In genomic region chr6:24402697-24403500, GRCh38 we compare ENCODE assay signal across 1 cellular context.
A peak's percentile ranks its signal among the peaks of the same experiment; 100 is the strongest.
TF ChIP-seq lines count a peak whose summit lies in the region.

TSS of gene MRS2 (plus strand) at chr6:24402936. CDS start at chr6:24403047, 111 bp downstream.

TF ChIP-seq in HepG2, 621 proteins besides CTCF, POLR2A, EP300 and RAD21 (continued from another document and continues in another):
- TF ChIP-seq RXRA (CRISPR knock-in tag; IDR thresholded peaks at IDR 0.05) (peak; percentile 95), SIX4 (CRISPR knock-in tag; IDR thresholded peaks at IDR 0.05) (peak; percentile 38), NPAS2 (CRISPR knock-in tag; IDR thresholded peaks at IDR 0.05; ENCODE audit: borderline replicate concordance) (no peak), HNRNPLL (IDR thresholded peaks at IDR 0.05; ENCODE audit: low read depth, low read length, poor library complexity, severe bottlenecking) (peak; percentile 85), THRA (CRISPR knock-in tag; IDR thresholded peaks at IDR 0.05; ENCODE audit: borderline replicate concordance) (peak; percentile 35; the same call in 1 of the 2 replicates), ZNF841 (CRISPR knock-in tag; IDR thresholded peaks at IDR 0.05; ENCODE audit: borderline replicate concordance) (no peak), ISL2 (CRISPR knock-in tag; IDR thresholded peaks at IDR 0.05) (peak; percentile 88), SSRP1 (CRISPR knock-in tag; IDR thresholded peaks at IDR 0.05) (peak; percentile 78; the same call in 1 of the 2 replicates), ZNF513 (CRISPR knock-in tag; conservative IDR thresholded peaks at IDR 0.05) (peak; percentile 99; the same call in 1 of the 2 replicates), SMAD3 (CRISPR knock-in tag; IDR thresholded peaks at IDR 0.05) (0 out of 2 replicates have a peak, but pooled peaks have one; percentile 62), TMF1 (CRISPR knock-in tag; IDR thresholded peaks at IDR 0.05; ENCODE audit: low read depth) (peak; percentile 95), ZBTB49 (CRISPR knock-in tag; IDR thresholded peaks at IDR 0.05; ENCODE audit: borderline replicate concordance) (0 out of 2 replicates have a peak, but pooled peaks have one; percentile 14), ZBTB38 (CRISPR knock-in tag; IDR thresholded peaks at IDR 0.05) (peak; percentile 92), SMYD3 (CRISPR knock-in tag; IDR thresholded peaks at IDR 0.05) (peak; percentile 85; the same call in 1 of the 2 replicates), ZNF333 (CRISPR knock-in tag; IDR thresholded peaks at IDR 0.05; ENCODE audit: borderline replicate concordance) (peak; percentile 98; the same call in 1 of the 2 replicates), ZNF7 (CRISPR knock-in tag; IDR thresholded peaks at IDR 0.05) (peak; percentile 30; the same call in 1 of the 2 replicates), RERE (CRISPR knock-in tag; IDR thresholded peaks at IDR 0.05; ENCODE audit: low read depth) (no peak), ZSCAN12 (CRISPR knock-in tag; IDR thresholded peaks at IDR 0.05) (peak; percentile 69; the same call in 1 of the 2 replicates), AFF4 (CRISPR knock-in tag; IDR thresholded peaks at IDR 0.05) (no peak), ZKSCAN5 (CRISPR knock-in tag; IDR thresholded peaks at IDR 0.05) (peak; percentile 46; the same call in 1 of the 2 replicates), ZNF253 (CRISPR knock-in tag; IDR thresholded peaks at IDR 0.05; ENCODE audit: borderline replicate concordance) (peak; percentile 93), SNAPC2 (CRISPR knock-in tag; IDR thresholded peaks at IDR 0.05) (peak; percentile 94), ZNF552 (CRISPR knock-in tag; IDR thresholded peaks at IDR 0.05; ENCODE audit: borderline replicate concordance) (peak; percentile 45; the same call in 1 of the 2 replicates), SAFB2 (CRISPR knock-in tag; IDR thresholded peaks at IDR 0.05; ENCODE audit: borderline replicate concordance, low read depth) (peak; percentile 97), SOX6 (IDR thresholded peaks at IDR 0.05) (no peak), SOX6 (CRISPR knock-in tag; IDR thresholded peaks at IDR 0.05) (peak; percentile 79), ZBTB4 (CRISPR knock-in tag; IDR thresholded peaks at IDR 0.05; ENCODE audit: borderline replicate concordance) (peak; percentile 98), MYPOP (CRISPR knock-in tag; IDR thresholded peaks at IDR 0.05) (peak; percentile 72; the same call in 1 of the 2 replicates), ZNF672 (CRISPR knock-in tag; IDR thresholded peaks at IDR 0.05) (0 out of 2 replicates have a peak, but pooled peaks have one; percentile 41)
